In the genomic region with DNA sequence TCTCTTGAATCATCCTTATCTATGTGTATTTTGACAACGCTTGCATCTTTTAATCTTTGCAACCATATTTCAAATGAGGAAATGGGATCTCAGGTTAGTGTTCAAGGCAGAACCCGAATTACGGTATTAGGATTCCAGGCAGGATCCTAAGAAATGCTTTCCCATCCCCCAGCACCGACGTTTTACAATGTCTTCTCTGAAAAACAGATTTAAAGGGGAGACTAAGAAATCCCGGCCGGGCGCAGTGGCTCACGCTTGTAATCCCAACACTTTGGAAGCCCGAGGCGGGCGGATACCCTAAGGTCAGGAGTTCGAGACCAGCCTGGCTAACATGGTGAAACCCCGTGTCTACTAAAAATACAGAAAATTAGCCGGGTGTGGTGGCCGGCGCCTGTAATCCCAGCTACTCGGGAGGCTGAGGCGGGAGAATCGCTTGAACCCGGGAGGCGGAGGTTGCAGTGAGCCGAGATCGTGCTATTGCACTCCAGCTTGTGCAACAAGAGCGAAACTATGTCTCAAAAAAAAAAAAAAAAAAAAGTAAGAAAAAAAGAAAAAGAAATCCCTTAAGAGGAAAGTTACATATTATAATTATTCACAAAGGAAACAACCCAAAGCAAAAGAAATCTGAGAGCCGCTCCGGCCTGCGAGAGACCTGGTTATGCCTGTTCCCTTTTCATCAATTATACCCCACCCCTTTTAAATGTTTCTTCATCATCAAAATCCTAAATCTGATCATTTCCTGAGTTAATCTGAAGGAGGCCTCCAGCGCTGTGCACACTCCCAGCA, we compare ENCODE assay signal across 8 cellular contexts. TPM values are rescaled to one million over a fixed set of nuclear protein-coding genes. Genes with fewer than 3 reads are reported as not detected.
DNase-seq lines count a peak whose midpoint lies in the region; ATAC-seq and TF ChIP-seq lines count a peak whose summit lies in the region.

No MANE protein-coding gene starts in this region.

- no peaks in the 10 kb centered on the region for H3K9me3 ChIP-seq in CD4-positive, alpha-beta T cell (ENCODE audit: control insufficient read depth, low read length)
- H3K9me3 ChIP-seq in ascending aorta = no peaks in the 10 kb centered on the region
- no peaks in the 10 kb centered on the region for H3K9me3 ChIP-seq in thymus (ENCODE audit: control insufficient read depth)

- POLR2A ChIA-PET in CD4-positive, alpha-beta T cell (lab: Charles Lee) = interaction anchor here (0.8 to 3.0 kb wide), 7 partner anchors 10 to 1250 kb away, joined by 3 to 12 read pairs (median 4); a partner anchor contains a TSS

- no peak overlapping the region for H3K27ac Mint-ChIP-seq in CD4-positive, alpha-beta T cell
- no peak overlapping the region for H3K27ac Mint-ChIP-seq in stimulated activated effector memory CD8-positive, alpha-beta T cell treated with anti-CD3 and anti-CD28 coated beads, Interleukin-12 subunit alpha, Interleukin-12 subunit beta, amount 100 ng/mL, for 72 hours
- H3K27ac Mint-ChIP-seq in glutamatergic neuron (ENCODE audit: unreplicated experiment) = no peak overlapping the region

- H3K9me3 Mint-ChIP-seq in CD4-positive, alpha-beta T cell = no peaks in the 10 kb centered on the region
- H3K9me3 Mint-ChIP-seq in stimulated activated effector memory CD8-positive, alpha-beta T cell treated with anti-CD3 and anti-CD28 coated beads, Interleukin-12 subunit alpha, Interleukin-12 subunit beta, amount 100 ng/mL, for 72 hours = no peaks in the 10 kb centered on the region
- H3K9me3 Mint-ChIP-seq in glutamatergic neuron (ENCODE audit: unreplicated experiment) = no peaks in the 10 kb centered on the region

- H3K27me3 ChIP-seq in CD4-positive, alpha-beta T cell (ENCODE audit: control insufficient read depth, insufficient read depth, low read length) = no peaks in the 10 kb centered on the region
- no peaks in the 10 kb centered on the region for H3K27me3 ChIP-seq in ascending aorta
- H3K27me3 ChIP-seq in thymus (ENCODE audit: control insufficient read depth, insufficient read depth) = no peaks in the 10 kb centered on the region

- H3K4me1 Mint-ChIP-seq in CD4-positive, alpha-beta T cell (ENCODE audit: low read depth) = peaks cover 12% of the 10 kb centered on the region
- H3K4me1 Mint-ChIP-seq in stimulated activated effector memory CD8-positive, alpha-beta T cell treated with anti-CD3 and anti-CD28 coated beads, Interleukin-12 subunit alpha, Interleukin-12 subunit beta, amount 100 ng/mL, for 72 hours = peaks cover 6% of the 10 kb centered on the region
- H3K4me1 Mint-ChIP-seq in glutamatergic neuron (ENCODE audit: low read depth, unreplicated experiment) = no peaks in the 10 kb centered on the region

- peak overlapping the region; percentile 86 for H3K27ac ChIP-seq in CD4-positive, alpha-beta T cell (ENCODE audit: low read depth, low read length)
- H3K27ac ChIP-seq in ascending aorta (peak overlapping the region; percentile 90 to 94), thymus (ENCODE audit: low read depth) (peak overlapping the region; percentile 61)

- peak overlapping the region; percentile 69 to 72 for H3K4me3 ChIP-seq in ascending aorta
- peak overlapping the region; percentile 75 for H3K4me3 ChIP-seq in thymus (ENCODE audit: low read length)

- H3K36me3 ChIP-seq in ascending aorta (no peaks in the 10 kb centered on the region), thymus (ENCODE audit: control insufficient read depth, insufficient read depth) (no peaks in the 10 kb centered on the region)

- no peak for ATAC-seq in CD4-positive, alpha-beta T cell (ENCODE audit: poor library complexity)
- no peak for ATAC-seq in stimulated activated effector memory CD8-positive, alpha-beta T cell treated with anti-CD3 and anti-CD28 coated beads, Interleukin-12 subunit alpha, Interleukin-12 subunit beta, amount 100 ng/mL, for 72 hours

- peaks cover under 1% of the 10 kb centered on the region for H3K36me3 Mint-ChIP-seq in CD4-positive, alpha-beta T cell (ENCODE audit: low read depth)
- H3K36me3 Mint-ChIP-seq in stimulated activated effector memory CD8-positive, alpha-beta T cell treated with anti-CD3 and anti-CD28 coated beads, Interleukin-12 subunit alpha, Interleukin-12 subunit beta, amount 100 ng/mL, for 72 hours = peaks cover 2% of the 10 kb centered on the region
- no peaks in the 10 kb centered on the region for H3K36me3 Mint-ChIP-seq in glutamatergic neuron (ENCODE audit: unreplicated experiment)

- intact Hi-C loops in CD4-positive, alpha-beta T cell (cut with DNase I, micrococcal nuclease) = loop anchor here (5.0 to 10.0 kb wide), 7 partner anchors 456 to 1314 kb away; a partner anchor contains a TSS
- intact Hi-C loops in ascending aorta (cut with DNase I) = loop anchor here (5.0 to 10.0 kb wide), 3 partner anchors 119 to 234 kb away; no protein-coding TSS in a partner anchor

- CTCF ChIA-PET in CD4-positive, alpha-beta T cell (lab: Charles Lee) = interaction anchor here (1.7 kb wide), 1 partner anchor 9 kb away, joined by 5 read pairs; no protein-coding TSS in a partner anchor

- peaks cover 5 to 7% of the 10 kb centered on the region in 2 donors for H3K4me1 ChIP-seq in ascending aorta
- H3K4me1 ChIP-seq in thymus (ENCODE audit: control insufficient read depth, insufficient read depth, low read length) = no peaks in the 10 kb centered on the region

- 10% methylated on average over 29 of the region's 29 CpGs for WGBS in thymus

- no peak for TF ChIP-seq CTCF in CD4-positive, alpha-beta T cell (IDR thresholded peaks at IDR 0.05)
- TF ChIP-seq CTCF in ascending aorta (IDR thresholded peaks at IDR 0.05) = no peak
- TF ChIP-seq CTCF in glutamatergic neuron (IDR thresholded peaks at IDR 0.05; ENCODE audit: partially characterized antibody, unreplicated experiment) = no peak

- H3K4me3 Mint-ChIP-seq in CD4-positive, alpha-beta T cell = no peak overlapping the region
- H3K4me3 Mint-ChIP-seq in stimulated activated effector memory CD8-positive, alpha-beta T cell treated with anti-CD3 and anti-CD28 coated beads, Interleukin-12 subunit alpha, Interleukin-12 subunit beta, amount 100 ng/mL, for 72 hours = no peak overlapping the region
- no peak overlapping the region for H3K4me3 Mint-ChIP-seq in glutamatergic neuron (ENCODE audit: unreplicated experiment)

- peaks cover 2% of the 10 kb centered on the region for H3K27me3 Mint-ChIP-seq in CD4-positive, alpha-beta T cell
- no peaks in the 10 kb centered on the region for H3K27me3 Mint-ChIP-seq in glutamatergic neuron (ENCODE audit: unreplicated experiment)

- DNase-seq in CD4-positive, alpha-beta T cell = no peak
- DNase-seq in HCEC 1CT (peak; percentile 13), ascending aorta (ENCODE audit: low spot score in 2 of 2) (peak in 1 of 2 donors; percentile 66), left kidney (ENCODE audit: low read depth, low spot score) (peak; percentile 44), AG08396 (ENCODE audit: low spot score) (no peak), glutamatergic neuron (no peak)
- no peak for DNase-seq in stimulated activated effector memory CD8-positive, alpha-beta T cell treated with anti-CD3 and anti-CD28 coated beads, Interleukin-12 subunit alpha, Interleukin-12 subunit beta, amount 100 ng/mL, for 72 hours (ENCODE audit: low spot score in 2 of 2)

RNA-seq across cellular contexts. Expression of a gene that starts 0.8 kb away (rescaled TPM):
- 10 to 100 TPM; 23.0 to 26.6 TPM for total RNA-seq in CD4-positive, alpha-beta T cell
- total RNA-seq in ascending aorta = 4.9 TPM
- polyA plus RNA-seq in thymus = 21.0 TPM
- 9.1 TPM for total RNA-seq in glutamatergic neuron (ENCODE audit: unreplicated experiment)

Comparison
In these comparisons a context has a peak if more than half of its experiments do, and no peak if none do; other contexts are left out.
1. DNase-seq: peak in HCEC 1CT (single experiment) and left kidney (single experiment); none in CD4-positive, alpha-beta T cell (0 of 10), AG08396 (single experiment), stimulated activated effector memory CD8-positive, alpha-beta T cell treated with anti-CD3 and anti-CD28 coated beads, Interleukin-12 subunit alpha, Interleukin-12 subunit beta, amount 100 ng/mL, for 72 hours (0 of 2) and glutamatergic neuron (single experiment).
2. Peak in every context shown above with its lines, with median percentiles within 50 percentile points of each other: H3K27ac ChIP-seq.